In the genomic region with DNA sequence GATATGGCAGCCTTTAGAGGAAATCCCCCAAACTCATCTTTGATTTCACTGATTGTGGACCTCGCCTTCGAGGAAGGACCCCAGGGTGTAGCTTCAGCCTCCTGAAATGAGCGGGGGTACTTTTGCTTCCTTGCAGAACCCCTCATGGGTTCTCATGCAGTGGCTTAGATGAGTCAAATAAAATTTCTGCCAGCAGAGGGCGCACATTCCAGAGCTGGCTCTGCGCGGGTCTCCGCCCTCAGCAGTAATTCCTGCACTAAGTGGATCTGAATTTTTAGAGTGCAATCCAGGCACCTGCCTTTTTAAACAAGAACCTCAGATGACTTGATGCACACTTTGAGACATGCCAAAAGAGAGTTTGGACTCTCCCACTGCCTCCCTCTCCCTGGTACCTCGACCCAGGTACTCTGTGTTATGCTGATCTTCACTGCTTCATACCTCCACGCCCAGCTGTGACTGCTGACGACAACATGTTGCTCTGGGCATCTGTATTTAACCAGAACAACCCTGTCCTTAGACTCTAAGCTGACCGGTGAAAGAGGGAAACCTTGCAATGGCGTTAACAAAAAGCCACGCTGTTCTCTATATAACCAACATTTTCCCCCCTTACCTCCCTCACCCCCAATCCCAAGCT, we compare ENCODE assay signal across 8 cellular contexts.
A peak's percentile ranks its signal among the peaks of the same experiment; 100 is the strongest.
DNase-seq lines count a peak whose midpoint lies in the region; ATAC-seq lines count a peak whose summit lies in the region.

No MANE protein-coding gene starts in this region.

- no peak overlapping the region for H3K27ac ChIP-seq in SK-N-MC

- peak; percentile 73 for ATAC-seq in GM21529 (IDR thresholded peaks at IDR 0.05; ENCODE audit: unreplicated experiment)

- H3K9me3 ChIP-seq in SK-N-MC (ENCODE audit: low read depth, low read length): no peaks in the 10 kb centered on the region

- DNase-seq in NCI-H146 (lab: John Stamatoyannopoulos, UW): peak; percentile 13
- no peak for DNase-seq in NCI-H146 treated with DMSO at 0.1 percent for 48 hours (lab: John Stamatoyannopoulos, UW; ENCODE audit: unreplicated experiment)
- peak; percentile 44 for DNase-seq in HuH-7.5 (ENCODE audit: low spot score)
- DNase-seq in SK-N-MC (ENCODE audit: low read depth, low spot score): peak; percentile 61
- DNase-seq in T47D (ENCODE audit: low read depth in 1 of 2, low spot score in 1 of 2): peak; percentile 38 to 75
- DNase-seq in kidney glomerular epithelial cell (lab: John Stamatoyannopoulos, UW): peak; percentile 52
- DNase-seq in stimulated activated CD8-positive, alpha-beta memory T cell treated with anti-CD3 and anti-CD28 coated beads, Interleukin-15, amount 100 ng/mL, for 24 hours (ENCODE audit: low read depth): peak; percentile 21

- H3K4me3 ChIP-seq in SK-N-MC: no peak overlapping the region

- in situ Hi-C loops in T47D (cut with HindIII; ENCODE audit: low pct_unique_long_range_greater_than_20kb, low sequenced_read_pairs): no loop called here

- H3K36me3 ChIP-seq in SK-N-MC (ENCODE audit: insufficient read depth, low read length): no peaks in the 10 kb centered on the region

- no peak overlapping the region for H3K9ac ChIP-seq in SK-N-MC (ENCODE audit: insufficient read length)
